12 cellular contexts compared by ENCODE assay signal in genomic region chr13:40221131-40221459, GRCh38.
DNase-seq lines count a peak whose midpoint lies in the region; ATAC-seq, FAIRE-seq and TF ChIP-seq lines count a peak whose summit lies in the region.
"Had no signal": no experiment of that assay in that cellular context is flagged by ENCODE, and none has a peak within 500 bp of the region (broad histone marks: within the 10 kb centered on the region; RNA-seq: fewer than 3 reads in every experiment).

No MANE protein-coding gene starts in this region.

- H3K4me1 ChIP-seq in adipocyte (ENCODE audit: control insufficient read depth, insufficient read depth, low read length) (peaks cover 33% of the 10 kb centered on the region), HepG2 (ENCODE audit: insufficient read depth, low read length) (peaks cover 20% of the 10 kb centered on the region), smooth muscle cell (ENCODE audit: low read depth) (peaks cover 9% of the 10 kb centered on the region)

- H3K4me3 ChIP-seq in adipocyte (ENCODE audit: low read length) (peak overlapping the region; percentile 36), HepG2 (replicated peaks in 1 of 3; ENCODE audit: insufficient read depth in 1 of 3, low read depth in 2 of 3, low read length in 3 of 3) (no peak overlapping the region; a peak in 1 of 6 replicates), smooth muscle cell (no peak overlapping the region)
- H3K4me3 ChIP-seq: dorsolateral prefrontal cortex had no signal

- H2AFZ ChIP-seq in HepG2 (ENCODE audit: low read length) (no peak overlapping the region), smooth muscle cell (ENCODE audit: low read depth) (peak overlapping the region; percentile 47)

- FAIRE-seq in HepG2 (lab: Jason Lieb, UNC) = no peak

- no TSS peak for BruUV-seq in HepG2 (replicated peaks; lab: Mats Ljungman, UMichigan)

- TF ChIP-seq CTCF in RWPE1 (conservative IDR thresholded peaks at IDR 0.05; ENCODE audit: low read depth) (no peak), HepG2 (CRISPR knock-in tag; IDR thresholded peaks at IDR 0.05) (no peak), smooth muscle cell (IDR thresholded peaks at IDR 0.05; ENCODE audit: borderline replicate concordance, insufficient read depth, poor library complexity, severe bottlenecking) (no peak)

- H3K79me2 ChIP-seq in HepG2 (ENCODE audit: insufficient read depth, low read length) (no peaks in the 10 kb centered on the region), smooth muscle cell (ENCODE audit: low read depth) (no peaks in the 10 kb centered on the region)

- ATAC-seq in HepG2 = peak; percentile 34

- H3K27ac ChIP-seq in RWPE1 (peak overlapping the region; percentile 4; the same call in 1 of the 2 replicates), HepG2 (ENCODE audit: extremely low read length, insufficient read depth, low read length) (no peak overlapping the region), smooth muscle cell (ENCODE audit: low read depth) (peak overlapping the region; percentile 38)

- in situ Hi-C loops in HepG2 (cut with HindIII; ENCODE audit: extremely low pct_ligation_motif_present, low pct_unique_long_range_greater_than_20kb) (no loop called here), KBM-7 (cut with MboI; ENCODE audit: low pct_unique_long_range_greater_than_20kb, low sequenced_read_pairs) (no loop called here)

- no peaks in the 10 kb centered on the region for H3F3A ChIP-seq in smooth muscle cell (ENCODE audit: low read depth)

- H4K20me1 ChIP-seq in HepG2 (ENCODE audit: insufficient read depth, low read length) = no peaks in the 10 kb centered on the region
- H4K20me1 ChIP-seq in smooth muscle cell (ENCODE audit: low read depth) = no peaks in the 10 kb centered on the region

- TF ChIP-seq EP300 in HepG2 (IDR thresholded peaks at IDR 0.05; ENCODE audit: low read depth in 2 of 2, low read length in 2 of 2) (no peak), HepG2 (CRISPR knock-in tag; IDR thresholded peaks at IDR 0.05; ENCODE audit: borderline replicate concordance) (no peak)

- H3K36me3 ChIP-seq in adipocyte (ENCODE audit: control insufficient read depth, insufficient read depth, low read length, severe bottlenecking) (no peaks in the 10 kb centered on the region), HepG2 (replicated peaks in 1 of 2; ENCODE audit: control insufficient read depth in 1 of 2, insufficient read depth in 2 of 2, low read length in 2 of 2) (no peaks in the 10 kb centered on the region), smooth muscle cell (ENCODE audit: low read depth) (no peaks in the 10 kb centered on the region)

- CTCF ChIA-PET in RWPE1 (lab: Yijun Ruan, JAX) (interaction anchor here (0.6 kb wide), 1 partner anchor 288 kb away, joined by 4 read pairs; no protein-coding TSS in a partner anchor), HepG2 (lab: Yijun Ruan, JAX; ENCODE audit: low intra/inter-chr PET ratio, low total read pairs) (no interaction called here)

- intact Hi-C loops in HepG2 (cut with micrococcal nuclease; ENCODE audit: unreplicated experiment) = no loop called here

- WGBS in HepG2 (ENCODE audit: low lambda C conversion rate) = 0% methylated on average over 1 of the region's 1 CpG
- WGBS in smooth muscle cell (ENCODE audit: low lambda C conversion rate) = 90% methylated on average over 1 of the region's 1 CpG

- POLR2A ChIA-PET in RWPE1 (lab: Yijun Ruan, JAX; ENCODE audit: low non-redundant PET) (no interaction called here), HepG2 (lab: Yijun Ruan, JAX) (no interaction called here)

- H3K4me2 ChIP-seq in HepG2 (ENCODE audit: low read depth, low read length) (peak overlapping the region; percentile 32), smooth muscle cell (peak overlapping the region; percentile 63)

- H3K27me3 ChIP-seq in adipocyte (replicated peaks; ENCODE audit: control insufficient read depth, insufficient read depth, low read length) (no peaks in the 10 kb centered on the region), HepG2 (ENCODE audit: control insufficient read depth in 1 of 2, insufficient read depth in 2 of 2, low read length in 2 of 2) (no peaks in the 10 kb centered on the region), smooth muscle cell (ENCODE audit: low read depth) (no peaks in the 10 kb centered on the region)

- TF ChIP-seq RAD21 in HepG2 (CRISPR knock-in tag; IDR thresholded peaks at IDR 0.05) = no peak

- DNase-seq in RWPE1 (ENCODE audit: low spot score) = no peak
- no peak for DNase-seq in adipocyte (ENCODE audit: low read depth)
- no peak for DNase-seq in HepG2 (ENCODE audit: low spot score)
- DNase-seq in smooth muscle cell (lab: John Stamatoyannopoulos, UW; ENCODE audit: unreplicated experiment) = no peak
- DNase-seq in NCI-H446 (lab: John Stamatoyannopoulos, UW) = no peak
- DNase-seq in KBM-7 = no peak
- no peak for DNase-seq in RKO (ENCODE audit: low spot score)
- no peak for DNase-seq in NCI-H69 (lab: John Stamatoyannopoulos, UW)
- DNase-seq: activated CD8-positive, alpha-beta memory T cell treated with anti-CD3 and anti-CD28 coated beads, Interleukin-2, amount 50 U/mL, for 48 hours; dorsolateral prefrontal cortex; NCI-H1105 treated with DMSO at 0.1 percent for 48 hours; NCI-H774 had no signal

- peaks cover 5% of the 10 kb centered on the region for H3K9me3 ChIP-seq in adipocyte (ENCODE audit: control insufficient read depth, low read length)
- no peaks in the 10 kb centered on the region for H3K9me3 ChIP-seq in HepG2 (ENCODE audit: low read length)
- H3K9me3 ChIP-seq in smooth muscle cell (replicated peaks; ENCODE audit: low read depth) = no peaks in the 10 kb centered on the region

- TF ChIP-seq POLR2A in HepG2 (IDR thresholded peaks at IDR 0.05; ENCODE audit: insufficient read depth in 1 of 2, low read depth in 2 of 2, low read length in 2 of 2) = no peak

- H3K9ac ChIP-seq in adipocyte (ENCODE audit: low read length) = peak overlapping the region; percentile 78
- H3K9ac ChIP-seq in HepG2 (ENCODE audit: insufficient read depth, low read depth, low read length) = no peak overlapping the region
- peak overlapping the region; percentile 1 for H3K9ac ChIP-seq in smooth muscle cell (ENCODE audit: low read depth)

TF ChIP-seq in HepG2, 621 proteins besides CTCF, POLR2A, EP300 and RAD21:
- peak; percentile 94 for TF ChIP-seq ZNF775 (CRISPR knock-in tag; IDR thresholded peaks at IDR 0.05; ENCODE audit: borderline replicate concordance)
- no peak for TF ChIP-seq ZSCAN20 (CRISPR knock-in tag; IDR thresholded peaks at IDR 0.05; ENCODE audit: borderline replicate concordance)
